15 cellular contexts compared by ENCODE assay signal in genomic region chr14:92074555-92074954, GRCh38.
"Had no signal": no experiment of that assay in that cellular context is flagged by ENCODE, and none has a peak within 500 bp of the region (broad histone marks: within the 10 kb centered on the region; RNA-seq: fewer than 3 reads in every experiment).

No MANE protein-coding gene starts in this region.

- ATAC-seq: body of pancreas; effector memory CD8-positive, alpha-beta T cell; gastrocnemius medialis; heart left ventricle; left ventricle myocardium superior; naive thymus-derived CD8-positive, alpha-beta T cell; pancreas; right lobe of liver; stimulated activated naive CD8-positive, alpha-beta T cell treated with anti-CD3 and anti-CD28 coated beads, Interleukin-15, amount 100 ng/mL, for 72 hours had no signal

- H3K27me3 ChIP-seq: body of pancreas, gastrocnemius medialis, heart left ventricle, pancreas, right lobe of liver had no signal

- H3K4me3 ChIP-seq: body of pancreas, gastrocnemius medialis, heart left ventricle, pancreas, right lobe of liver, smooth muscle cell had no signal

- H3K27ac ChIP-seq: body of pancreas, gastrocnemius medialis, heart left ventricle, pancreas, right lobe of liver had no signal

- H3K9me3 ChIP-seq: body of pancreas, gastrocnemius medialis, heart left ventricle, pancreas, right lobe of liver had no signal

- H3K4me1 ChIP-seq: body of pancreas, gastrocnemius medialis, heart left ventricle, pancreas, right lobe of liver had no signal

- DNase-seq: activated CD4-positive, alpha-beta T cell treated with anti-CD3 and anti-CD28 coated beads, Interleukin-2, amount 50 U/mL, for 1 hour; body of pancreas; effector memory CD8-positive, alpha-beta T cell; gastrocnemius medialis; heart left ventricle; kidney glomerular epithelial cell; left ventricle myocardium superior; naive thymus-derived CD8-positive, alpha-beta T cell; pancreas; right lobe of liver; stimulated activated CD4-positive, alpha-beta T cell treated with anti-CD3 and anti-CD28 coated beads, Interleukin-4, amount 100 ng/mL, for 1 hour; stimulated activated naive CD8-positive, alpha-beta T cell treated with anti-CD3 and anti-CD28 coated beads, Interleukin-15, amount 100 ng/mL, for 72 hours; T1000; trophoblast cell had no signal
